ENCODE assay signal across 7 cellular contexts in the genomic region with DNA sequence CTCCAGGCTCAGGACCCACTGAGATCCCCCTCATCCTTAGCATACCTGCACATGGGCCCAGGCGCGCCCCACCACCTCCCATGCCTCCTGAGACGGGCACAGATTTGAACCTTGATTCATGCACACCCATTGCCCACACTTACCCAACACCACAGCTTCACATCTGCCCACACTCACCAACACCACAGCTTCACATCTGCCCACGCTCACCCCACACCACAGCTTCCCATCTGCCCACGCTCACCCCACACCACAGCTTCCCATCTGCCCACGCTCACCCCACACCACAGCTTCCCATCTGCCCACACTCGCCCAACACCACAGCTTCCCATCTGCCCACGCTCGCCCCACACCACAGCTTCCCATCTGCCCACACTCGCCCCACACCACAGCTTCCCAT. TPM values are rescaled to one million over a fixed set of nuclear protein-coding genes. Genes with fewer than 3 reads are reported as not detected.
"Had no signal": no experiment of that assay in that cellular context is flagged by ENCODE, and none has a peak within 500 bp of the region (broad histone marks: within the 10 kb centered on the region; RNA-seq: fewer than 3 reads in every experiment).

No MANE protein-coding gene starts in this region.

RNA-seq across cellular contexts. Expression of a gene that starts 28.5 kb away (rescaled TPM):
- total RNA-seq: LHCN-M2, MCF 10A, NCI-H460, PC-9, RPMI7951, SJCRH30, SK-MEL-5 had no signal
